Comparison of ENCODE assay signal across 12 cellular contexts in the genomic region with DNA sequence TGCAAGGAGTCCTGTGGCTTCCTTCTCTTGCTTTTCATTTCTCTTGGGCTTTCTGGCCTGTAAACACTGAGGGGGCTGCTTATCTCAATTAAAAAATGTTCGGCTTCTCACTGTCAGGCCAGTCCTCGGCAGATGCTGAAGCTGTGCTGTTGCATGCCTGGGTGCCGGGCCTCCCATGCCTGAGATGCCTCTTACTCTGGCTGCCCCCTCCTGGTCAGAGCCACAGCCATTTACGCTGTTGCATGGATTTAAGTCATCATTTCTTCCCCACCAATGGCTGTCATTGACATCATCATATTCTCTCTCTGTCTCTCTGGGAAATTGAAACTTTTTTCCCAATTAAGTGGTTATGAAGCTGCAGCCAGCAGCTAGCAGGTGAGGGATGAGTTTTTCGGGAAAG. TPM values are rescaled to one million over a fixed set of nuclear protein-coding genes. Genes with fewer than 3 reads are reported as not detected.
DNase-seq lines count a peak whose midpoint lies in the region; ATAC-seq, FAIRE-seq and TF ChIP-seq lines count a peak whose summit lies in the region.
"Had no signal": no experiment of that assay in that cellular context is flagged by ENCODE, and none has a peak within 500 bp of the region (broad histone marks: within the 10 kb centered on the region; RNA-seq: fewer than 3 reads in every experiment).

No MANE protein-coding gene starts in this region.

- TF ChIP-seq POLR2A in NB4 (IDR thresholded peaks at IDR 0.05; ENCODE audit: extremely low read depth, insufficient read length), result no peak

- DNase-seq in ELF-1 (ENCODE audit: low read depth, low spot score) (peak; percentile 24), NB4 (ENCODE audit: low read depth) (peak; percentile 49), bronchial epithelial cell (ENCODE audit: low read depth) (no peak), myocyte (ENCODE audit: low read depth) (peak; percentile 11)
- DNase-seq: activated T-cell treated with anti-CD3 and anti-CD28 coated beads, Interleukin-2, amount 50 U/mL, for 4 hours; stimulated activated naive CD8-positive, alpha-beta T cell treated with anti-CD3 and anti-CD28 coated beads, Interleukin-15, Interleukin-2, amounts not matched to agents 100 U/mL and 50 U/mL, for 24 hours had no signal

- peaks cover 54% of the 10 kb centered on the region for H3K36me3 Mint-ChIP-seq in stimulated activated memory B cell treated with anti-CD40 and anti-IgM and Interleukin-4, amounts not matched to agents 10 μg/mL and 1 μg/mL and 100 μg/mL, for 72 hours

- H3K4me3 ChIP-seq in NB4 (ENCODE audit: low read depth, low read length) (no peak overlapping the region), bronchial epithelial cell (ENCODE audit: low read depth, low read length) (no peak overlapping the region)
- H3K4me3 ChIP-seq: hepatocyte had no signal

- no peak overlapping the region for H3K27ac Mint-ChIP-seq in stimulated activated memory B cell treated with anti-CD40 and anti-IgM and Interleukin-4, amounts not matched to agents 10 μg/mL and 1 μg/mL and 100 μg/mL, for 72 hours

- H3K36me3 ChIP-seq in bronchial epithelial cell (ENCODE audit: control insufficient read depth, insufficient read depth, low read length), result no peaks in the 10 kb centered on the region

- TF ChIP-seq CTCF in NB4 (IDR thresholded peaks at IDR 0.05; ENCODE audit: low read depth, low read length) (peak; percentile 24), bronchial epithelial cell (IDR thresholded peaks at IDR 0.05; ENCODE audit: insufficient read depth, low read length, severe bottlenecking) (peak; percentile 7)

- H3K27me3 ChIP-seq in bronchial epithelial cell (ENCODE audit: control insufficient read depth, insufficient read depth, low read length), result no peaks in the 10 kb centered on the region
- H3K27me3 ChIP-seq: hepatocyte had no signal

- peaks cover 12% of the 10 kb centered on the region for H3K9me3 Mint-ChIP-seq in stimulated activated memory B cell treated with anti-CD40 and anti-IgM and Interleukin-4, amounts not matched to agents 10 μg/mL and 1 μg/mL and 100 μg/mL, for 72 hours

- no peaks in the 10 kb centered on the region for H3K27me3 Mint-ChIP-seq in stimulated activated memory B cell treated with anti-CD40 and anti-IgM and Interleukin-4, amounts not matched to agents 10 μg/mL and 1 μg/mL and 100 μg/mL, for 72 hours
- H3K27me3 Mint-ChIP-seq: central memory CD8-positive, alpha-beta T cell had no signal

- ATAC-seq in GM19395 (IDR thresholded peaks at IDR 0.05; ENCODE audit: unreplicated experiment) (no peak), GM18511 (IDR thresholded peaks at IDR 0.05; ENCODE audit: unreplicated experiment) (no peak)
- ATAC-seq in stimulated activated memory B cell treated with anti-CD40 and anti-IgM and Interleukin-4, amounts not matched to agents 10 μg/mL and 1 μg/mL and 100 μg/mL, for 72 hours, result no peak
- ATAC-seq: activated T-cell treated with anti-CD3 and anti-CD28 coated beads, Interleukin-2, amount 50 U/mL, for 4 hours; stimulated activated naive CD8-positive, alpha-beta T cell treated with anti-CD3 and anti-CD28 coated beads, Interleukin-15, Interleukin-2, amounts not matched to agents 100 U/mL and 50 U/mL, for 24 hours had no signal

- no peak overlapping the region for H3K4me3 Mint-ChIP-seq in stimulated activated memory B cell treated with anti-CD40 and anti-IgM and Interleukin-4, amounts not matched to agents 10 μg/mL and 1 μg/mL and 100 μg/mL, for 72 hours
- H3K4me3 Mint-ChIP-seq: activated T-cell treated with anti-CD3 and anti-CD28 coated beads, Interleukin-2, amount 50 U/mL, for 4 hours; central memory CD8-positive, alpha-beta T cell had no signal

- FAIRE-seq in bronchial epithelial cell (lab: Jason Lieb, UNC), result no peak

- H3K4me1 Mint-ChIP-seq in stimulated activated memory B cell treated with anti-CD40 and anti-IgM and Interleukin-4, amounts not matched to agents 10 μg/mL and 1 μg/mL and 100 μg/mL, for 72 hours, result no peaks in the 10 kb centered on the region
- H3K4me1 Mint-ChIP-seq: central memory CD8-positive, alpha-beta T cell had no signal

RNA-seq across cellular contexts. Expression of a gene that starts 53.7 kb away (rescaled TPM):
- not detected in 2 replicates for total RNA-seq in bronchial epithelial cell
- not detected in 2 replicates for total RNA-seq in myocyte
- polyA plus RNA-seq in myocyte (2012), result not detected
- total RNA-seq: activated T-cell treated with anti-CD3 and anti-CD28 coated beads, Interleukin-2, amount 50 U/mL, for 4 hours; hepatocyte; T-helper 1 cell treated with Interleukin-12 subunit alpha and Interleukin-12 subunit beta and Interleukin-4 antibody, amounts not matched to agents 30 ng/mL and 1 ng/mL, for 36 hours had no signal
- polyA plus RNA-seq: hepatocyte had no signal
